In genomic region chr22:31230871-31231621, GRCh38 we compare ENCODE assay signal across 8 cellular contexts. TPM values are rescaled to one million over a fixed set of nuclear protein-coding genes. Genes with fewer than 3 reads are reported as not detected.
DNase-seq lines count a peak whose midpoint lies in the region; ATAC-seq and TF ChIP-seq lines count a peak whose summit lies in the region.

No MANE protein-coding gene starts in this region.

- no peak for TF ChIP-seq POLR2A in tibial nerve (IDR thresholded peaks at IDR 0.05)

- H3K9me3 ChIP-seq in DND-41 (ENCODE audit: insufficient read depth, low read length, severe bottlenecking): no peaks in the 10 kb centered on the region
- no peaks in the 10 kb centered on the region for H3K9me3 ChIP-seq in tibial nerve
- no peaks in the 10 kb centered on the region for H3K9me3 ChIP-seq in MG63

- no peak overlapping the region for H4K8ac ChIP-seq in mesendoderm (ENCODE audit: low read depth, low read length)

- TF ChIP-seq EP300 in Ishikawa (IDR thresholded peaks at IDR 0.05; ENCODE audit: borderline replicate concordance) (no peak), tibial nerve (IDR thresholded peaks at IDR 0.05) (no peak)

- H2AFZ ChIP-seq in DND-41 (ENCODE audit: low read depth, low read length): no peak overlapping the region

- no peak overlapping the region for H3K4me2 ChIP-seq in DND-41 (ENCODE audit: insufficient read depth, low read length)
- no peak overlapping the region for H3K4me2 ChIP-seq in mesendoderm (ENCODE audit: low read length)

- no peak overlapping the region for H3K18ac ChIP-seq in mesendoderm (ENCODE audit: low read length)

- H2BK120ac ChIP-seq in mesendoderm (ENCODE audit: low read depth, low read length): no peak overlapping the region

- H3K9ac ChIP-seq in DND-41 (ENCODE audit: low read depth, low read length) (no peak overlapping the region), mesendoderm (ENCODE audit: low read length) (no peak overlapping the region)

- peak; percentile 55; the same call in 2 of the 3 replicates for ATAC-seq in DND-41 (ENCODE audit: insufficient read depth, low read depth)

- DNase-seq in DND-41 (peak; percentile 24), dermis microvascular lymphatic vessel endothelial cell (ENCODE audit: low read depth in 2 of 2) (peak; percentile 86 to 90), mesendoderm (peak; percentile 57), tibial nerve (ENCODE audit: low spot score in 2 of 2) (peak in 1 of 2 donors; percentile 59), MG63 (no peak), mesenteric fat pad (ENCODE audit: low spot score) (no peak)

- H3K27ac ChIP-seq in DND-41 (ENCODE audit: low read length) (no peak overlapping the region), VCaP (peak overlapping the region; percentile 24), mesendoderm (ENCODE audit: low read depth, low read length) (no peak overlapping the region), tibial nerve (peak overlapping the region; percentile 16 to 82 (median 78))

- no peak overlapping the region for H3K56ac ChIP-seq in mesendoderm (ENCODE audit: low read length)

- no peak overlapping the region for H2AK5ac ChIP-seq in mesendoderm (ENCODE audit: low read length)

- TF ChIP-seq RAD21 in Ishikawa (IDR thresholded peaks at IDR 0.05; ENCODE audit: low read depth): peak; percentile 55

- H2BK15ac ChIP-seq in mesendoderm (replicated peaks; ENCODE audit: low read depth): no peak overlapping the region

- no CpG with 5 or more reads among the region's 3 CpGs for WGBS in mesendoderm (ENCODE audit: extremely low coverage, insufficient coverage, low lambda C conversion rate)
- WGBS in tibial nerve, 2 donors: 48 to 59% methylated on average over 3 of the region's 3 CpGs

- TF ChIP-seq CTCF in DND-41 (IDR thresholded peaks at IDR 0.05; ENCODE audit: borderline replicate concordance, extremely low read depth, low read length, poor library complexity, severe bottlenecking) (peak; percentile 61), VCaP (conservative IDR thresholded peaks at IDR 0.05) (peak; percentile 93), tibial nerve (IDR thresholded peaks at IDR 0.05) (peak; percentile 52 to 80 (median 72))

- H4K20me1 ChIP-seq in DND-41 (ENCODE audit: insufficient read depth, low read length): 0 out of 2 replicates have a peak, but pooled peaks cover 3% of the 10 kb centered on the region

- no peak overlapping the region for H3K4ac ChIP-seq in mesendoderm (ENCODE audit: low read depth, low read length)

- H3K79me2 ChIP-seq in DND-41 (ENCODE audit: insufficient read depth, low read length) (no peaks in the 10 kb centered on the region), mesendoderm (ENCODE audit: control insufficient read depth, insufficient read depth, low read length) (no peaks in the 10 kb centered on the region)

- H3K36me3 ChIP-seq in DND-41 (ENCODE audit: insufficient read depth, low read length): peaks cover 28% of the 10 kb centered on the region; the same call in 1 of the 2 replicates
- H3K36me3 ChIP-seq in mesendoderm (ENCODE audit: control insufficient read depth, insufficient read depth, low read length): no peaks in the 10 kb centered on the region
- H3K36me3 ChIP-seq in tibial nerve: no peaks in the 10 kb centered on the region
- H3K36me3 ChIP-seq in MG63: peaks cover 2% of the 10 kb centered on the region; the same call in 1 of the 2 replicates

- H4K5ac ChIP-seq in mesendoderm (ENCODE audit: low read length): no peak overlapping the region

- H3K27me3 ChIP-seq in DND-41 (ENCODE audit: insufficient read depth, low read length, poor library complexity) (no peaks in the 10 kb centered on the region), mesendoderm (ENCODE audit: insufficient read depth, low read length, poor library complexity) (no peaks in the 10 kb centered on the region), tibial nerve (no peaks in the 10 kb centered on the region), MG63 (no peaks in the 10 kb centered on the region)

- H3K23ac ChIP-seq in mesendoderm (ENCODE audit: low read length): no peak overlapping the region

- H3K4me1 ChIP-seq in DND-41 (ENCODE audit: insufficient read depth, low read length) (peaks cover 10% of the 10 kb centered on the region), mesendoderm (ENCODE audit: control insufficient read depth, low read depth, low read length) (no peaks in the 10 kb centered on the region), tibial nerve (peaks cover 0 to 55% (median 25%) of the 10 kb centered on the region in 4 donors)

- H3K79me1 ChIP-seq in mesendoderm (ENCODE audit: low read length): peaks cover 5% of the 10 kb centered on the region

- no peak overlapping the region for H3K4me3 ChIP-seq in DND-41 (ENCODE audit: low read depth in 1 of 2, low read length in 2 of 2)
- no peak overlapping the region for H3K4me3 ChIP-seq in mesendoderm (ENCODE audit: low read length)
- no peak overlapping the region for H3K4me3 ChIP-seq in tibial nerve
- H3K4me3 ChIP-seq in MG63: no peak overlapping the region

- no peak overlapping the region for H2BK5ac ChIP-seq in mesendoderm (ENCODE audit: low read length)

TF ChIP-seq in Ishikawa, 13 proteins besides CTCF, POLR2A, EP300 and RAD21:
- no peak for TF ChIP-seq YY1 (IDR thresholded peaks at IDR 0.05; ENCODE audit: low read depth)
- no peak for TF ChIP-seq CREB1 (IDR thresholded peaks at IDR 0.05; ENCODE audit: low read depth)
- TF ChIP-seq FOXM1 (IDR thresholded peaks at IDR 0.05; ENCODE audit: borderline replicate concordance, low read depth): no peak
- no peak for TF ChIP-seq EGR1 (IDR thresholded peaks at IDR 0.05)
- TF ChIP-seq TEAD4 (IDR thresholded peaks at IDR 0.05): no peak
- no peak for TF ChIP-seq REST (IDR thresholded peaks at IDR 0.05; ENCODE audit: low read depth)
- TF ChIP-seq ZBTB7A (IDR thresholded peaks at IDR 0.05; ENCODE audit: low read depth): no peak
- no peak for TF ChIP-seq USF1 (IDR thresholded peaks at IDR 0.05)
- TF ChIP-seq NFIC (IDR thresholded peaks at IDR 0.05): no peak
- no peak for TF ChIP-seq MAX (IDR thresholded peaks at IDR 0.05)
- no peak for TF ChIP-seq CEBPB (IDR thresholded peaks at IDR 0.05)
TF ChIP-seq in Ishikawa: peak in this region for 0.

RNA-seq across cellular contexts. Expression of gene LIMK2, which starts 18.9 kb away (rescaled TPM):
- total RNA-seq in dermis microvascular lymphatic vessel endothelial cell (75.9 and 78.9 TPM in 2 replicates), tibial nerve (10 to 100 TPM; 50.0 to 67.2 (median 56.9) TPM), mesenteric fat pad (52.1 TPM)
- polyA plus RNA-seq in mesendoderm (2013, experiment 1 of 2): 30.4 TPM
- 31.2 TPM for polyA plus RNA-seq in mesendoderm (2013, experiment 2 of 2)
- total RNA-seq in MG63 (2014; rRNA removed; shearing (Covaris generic); ENCODE audit: low replicate concordance): 5.3 and 7.9 TPM in 2 replicates

Comparison
In these comparisons a context has a peak if more than half of its experiments do, and no peak if none do; other contexts are left out.
1. DNase-seq: peak in DND-41 (single experiment), dermis microvascular lymphatic vessel endothelial cell (2 of 2) and mesendoderm (single experiment); none in MG63 (single experiment) and mesenteric fat pad (single experiment).
2. H3K27ac ChIP-seq: peak in VCaP (single experiment) and tibial nerve (4 of 4); none in DND-41 (single experiment) and mesendoderm (single experiment).
3. Peak in every context shown above with its lines, with median percentiles within 50 percentile points of each other: CTCF ChIP-seq.